13 cellular contexts compared by ENCODE assay signal in genomic region chr22:26892401-26893033, GRCh38.
A peak's percentile ranks its signal among the peaks of the same experiment; 100 is the strongest.
DNase-seq lines count a peak whose midpoint lies in the region; ATAC-seq and TF ChIP-seq lines count a peak whose summit lies in the region.
"Had no signal": no experiment of that assay in that cellular context is flagged by ENCODE, and none has a peak within 500 bp of the region (broad histone marks: within the 10 kb centered on the region; RNA-seq: fewer than 3 reads in every experiment).

No MANE protein-coding gene starts in this region.

- no peak overlapping the region for H3K27ac Mint-ChIP-seq in activated CD8-positive, alpha-beta T cell treated with anti-CD3 and anti-CD28 coated beads, Interleukin-2, amount 10 ng/mL, durations not matched to agents 7 days and 5 days
- no peak overlapping the region for H3K27ac Mint-ChIP-seq in activated CD8-positive, alpha-beta T cell treated with anti-CD3 and anti-CD28 coated beads for 36 hours
- no peak overlapping the region for H3K27ac Mint-ChIP-seq in stimulated activated memory B cell treated with anti-CD40 and anti-IgM and Interleukin-4, amounts not matched to agents 10 μg/mL and 1 μg/mL and 100 μg/mL, for 72 hours
- H3K27ac Mint-ChIP-seq: activated naive CD8-positive, alpha-beta T cell treated with anti-CD3 and anti-CD28 coated beads, Interleukin-2, amount 50 U/mL, for 24 hours had no signal

- no peak for ATAC-seq in activated CD8-positive, alpha-beta T cell treated with anti-CD3 and anti-CD28 coated beads, Interleukin-2, amount 10 ng/mL, durations not matched to agents 7 days and 5 days
- ATAC-seq in activated CD8-positive, alpha-beta T cell treated with anti-CD3 and anti-CD28 coated beads for 36 hours = no peak
- ATAC-seq in stimulated activated memory B cell treated with anti-CD40 and anti-IgM and Interleukin-4, amounts not matched to agents 10 μg/mL and 1 μg/mL and 100 μg/mL, for 72 hours = no peak
- ATAC-seq in GM18867 (IDR thresholded peaks at IDR 0.05; ENCODE audit: unreplicated experiment) = no peak
- ATAC-seq: activated naive CD8-positive, alpha-beta T cell treated with anti-CD3 and anti-CD28 coated beads, Interleukin-2, amount 50 U/mL, for 24 hours had no signal

- CTCF ChIA-PET in activated CD8-positive, alpha-beta T cell treated with anti-CD3 and anti-CD28 coated beads, Interleukin-2, amount 10 ng/mL, durations not matched to agents 7 days and 5 days (lab: Charles Lee) = no interaction called here
- CTCF ChIA-PET in activated CD8-positive, alpha-beta T cell treated with anti-CD3 and anti-CD28 coated beads for 36 hours (lab: Charles Lee) = no interaction called here

- H3K27me3 ChIP-seq in esophagus muscularis mucosa (no peaks in the 10 kb centered on the region), tibial artery (no peaks in the 10 kb centered on the region)
- H3K27me3 ChIP-seq: upper lobe of left lung had no signal

- peak; percentile 14 for DNase-seq in activated CD8-positive, alpha-beta T cell treated with anti-CD3 and anti-CD28 coated beads, Interleukin-2, amount 10 ng/mL, durations not matched to agents 7 days and 5 days
- DNase-seq in activated CD8-positive, alpha-beta T cell treated with anti-CD3 and anti-CD28 coated beads for 36 hours = no peak
- DNase-seq in NCI-H510A treated with DMSO at 0.1 percent for 48 hours (lab: John Stamatoyannopoulos, UW) (peak; percentile 91), esophagus muscularis mucosa (ENCODE audit: extremely low spot score) (peak; percentile 92), tibial artery (no peak)
- DNase-seq in stimulated activated CD4-positive, alpha-beta T cell treated with anti-CD3 and anti-CD28 coated beads, Interleukin-4, amount 100 ng/mL, for 1 hour = no peak
- DNase-seq: activated naive CD8-positive, alpha-beta T cell treated with anti-CD3 and anti-CD28 coated beads, Interleukin-2, amount 50 U/mL, for 24 hours; midbrain; stimulated activated CD4-positive, alpha-beta T cell treated with anti-CD3 and anti-CD28 coated beads, Interleukin-4, amount 100 ng/mL, for 24 hours had no signal

- POLR2A ChIA-PET in activated CD8-positive, alpha-beta T cell treated with anti-CD3 and anti-CD28 coated beads, Interleukin-2, amount 10 ng/mL, durations not matched to agents 7 days and 5 days (lab: Charles Lee) = no interaction called here
- POLR2A ChIA-PET in activated CD8-positive, alpha-beta T cell treated with anti-CD3 and anti-CD28 coated beads for 36 hours (lab: Charles Lee) = interaction anchor here (0.7 kb wide), 1 partner anchor 20 kb away, joined by 3 read pairs; no protein-coding TSS in a partner anchor

- H3K27ac ChIP-seq in esophagus muscularis mucosa (replicated peaks in 1 of 4) = peak overlapping the region; percentile 74 to 83 (median 81)
- peak overlapping the region; percentile 80 to 87 for H3K27ac ChIP-seq in tibial artery
- H3K27ac ChIP-seq: HL-60, upper lobe of left lung had no signal

- no peaks in the 10 kb centered on the region for H3K36me3 Mint-ChIP-seq in activated CD8-positive, alpha-beta T cell treated with anti-CD3 and anti-CD28 coated beads, Interleukin-2, amount 10 ng/mL, durations not matched to agents 7 days and 5 days (ENCODE audit: low read depth)
- H3K36me3 Mint-ChIP-seq in activated CD8-positive, alpha-beta T cell treated with anti-CD3 and anti-CD28 coated beads for 36 hours (ENCODE audit: low read depth) = no peaks in the 10 kb centered on the region
- peaks cover 10% of the 10 kb centered on the region for H3K36me3 Mint-ChIP-seq in stimulated activated memory B cell treated with anti-CD40 and anti-IgM and Interleukin-4, amounts not matched to agents 10 μg/mL and 1 μg/mL and 100 μg/mL, for 72 hours

- H3K4me1 ChIP-seq in esophagus muscularis mucosa (peaks cover 5 to 56% (median 50%) of the 10 kb centered on the region in 4 donors), tibial artery (peaks cover 0 to 90% (median 46%) of the 10 kb centered on the region in 4 donors)

- no peaks in the 10 kb centered on the region for H3K27me3 Mint-ChIP-seq in activated CD8-positive, alpha-beta T cell treated with anti-CD3 and anti-CD28 coated beads, Interleukin-2, amount 10 ng/mL, durations not matched to agents 7 days and 5 days (ENCODE audit: low read depth)
- H3K27me3 Mint-ChIP-seq in activated CD8-positive, alpha-beta T cell treated with anti-CD3 and anti-CD28 coated beads for 36 hours = peaks cover 5% of the 10 kb centered on the region
- H3K27me3 Mint-ChIP-seq in stimulated activated memory B cell treated with anti-CD40 and anti-IgM and Interleukin-4, amounts not matched to agents 10 μg/mL and 1 μg/mL and 100 μg/mL, for 72 hours = peaks cover 49% of the 10 kb centered on the region

- WGBS in esophagus muscularis mucosa = 39% methylated on average over 16 of the region's 17 CpGs

- TF ChIP-seq POLR2A in esophagus muscularis mucosa (IDR thresholded peaks at IDR 0.05; ENCODE audit: low read depth) = no peak

- no peak for TF ChIP-seq EP300 in esophagus muscularis mucosa (IDR thresholded peaks at IDR 0.05)

- no peaks in the 10 kb centered on the region for H3K9me3 Mint-ChIP-seq in activated CD8-positive, alpha-beta T cell treated with anti-CD3 and anti-CD28 coated beads, Interleukin-2, amount 10 ng/mL, durations not matched to agents 7 days and 5 days (ENCODE audit: insufficient read depth)
- H3K9me3 Mint-ChIP-seq in activated CD8-positive, alpha-beta T cell treated with anti-CD3 and anti-CD28 coated beads for 36 hours = no peaks in the 10 kb centered on the region
- H3K9me3 Mint-ChIP-seq in stimulated activated memory B cell treated with anti-CD40 and anti-IgM and Interleukin-4, amounts not matched to agents 10 μg/mL and 1 μg/mL and 100 μg/mL, for 72 hours = no peaks in the 10 kb centered on the region
- H3K9me3 Mint-ChIP-seq: activated naive CD8-positive, alpha-beta T cell treated with anti-CD3 and anti-CD28 coated beads, Interleukin-2, amount 50 U/mL, for 24 hours had no signal

- TF ChIP-seq CTCF in activated CD8-positive, alpha-beta T cell treated with anti-CD3 and anti-CD28 coated beads for 36 hours (IDR thresholded peaks at IDR 0.05) = no peak
- TF ChIP-seq CTCF in esophagus muscularis mucosa (IDR thresholded peaks at IDR 0.05) (no peak), tibial artery (IDR thresholded peaks at IDR 0.05) (no peak)

- H3K4me1 Mint-ChIP-seq in activated CD8-positive, alpha-beta T cell treated with anti-CD3 and anti-CD28 coated beads, Interleukin-2, amount 10 ng/mL, durations not matched to agents 7 days and 5 days (ENCODE audit: low read depth) = no peaks in the 10 kb centered on the region
- H3K4me1 Mint-ChIP-seq in activated CD8-positive, alpha-beta T cell treated with anti-CD3 and anti-CD28 coated beads for 36 hours (ENCODE audit: low read depth) = peaks cover 9% of the 10 kb centered on the region
- H3K4me1 Mint-ChIP-seq in stimulated activated memory B cell treated with anti-CD40 and anti-IgM and Interleukin-4, amounts not matched to agents 10 μg/mL and 1 μg/mL and 100 μg/mL, for 72 hours = no peaks in the 10 kb centered on the region

- H3K36me3 ChIP-seq in esophagus muscularis mucosa (no peaks in the 10 kb centered on the region), tibial artery (no peaks in the 10 kb centered on the region)
- H3K36me3 ChIP-seq: upper lobe of left lung had no signal

- H3K4me3 Mint-ChIP-seq in activated CD8-positive, alpha-beta T cell treated with anti-CD3 and anti-CD28 coated beads, Interleukin-2, amount 10 ng/mL, durations not matched to agents 7 days and 5 days = no peak overlapping the region
- no peak overlapping the region for H3K4me3 Mint-ChIP-seq in activated CD8-positive, alpha-beta T cell treated with anti-CD3 and anti-CD28 coated beads for 36 hours
- H3K4me3 Mint-ChIP-seq in stimulated activated memory B cell treated with anti-CD40 and anti-IgM and Interleukin-4, amounts not matched to agents 10 μg/mL and 1 μg/mL and 100 μg/mL, for 72 hours = no peak overlapping the region
- H3K4me3 Mint-ChIP-seq: activated naive CD8-positive, alpha-beta T cell treated with anti-CD3 and anti-CD28 coated beads, Interleukin-2, amount 50 U/mL, for 24 hours had no signal

- H3K4me3 ChIP-seq in esophagus muscularis mucosa (no peak overlapping the region), tibial artery (no peak overlapping the region)
- H3K4me3 ChIP-seq: upper lobe of left lung had no signal

- intact Hi-C loops in activated CD8-positive, alpha-beta T cell treated with anti-CD3 and anti-CD28 coated beads for 36 hours (cut with micrococcal nuclease) = no loop called here
- intact Hi-C loops in esophagus muscularis mucosa (cut with DNase I) = loop anchor here (10.0 kb wide), 1 partner anchor 302 kb away; no protein-coding TSS in a partner anchor
- intact Hi-C loops in tibial artery (cut with DNase I; ENCODE audit: low total_unique reads) = loop anchor here (10.0 kb wide), 1 partner anchor 212 kb away; no protein-coding TSS in a partner anchor

- no peaks in the 10 kb centered on the region for H3K9me3 ChIP-seq in esophagus muscularis mucosa
- H3K9me3 ChIP-seq in tibial artery = no peaks in the 10 kb centered on the region
- H3K9me3 ChIP-seq: upper lobe of left lung had no signal

Comparison
In these comparisons a context has a peak if more than half of its experiments do, and no peak if none do; other contexts are left out.
1. DNase-seq: peak in activated CD8-positive, alpha-beta T cell treated with anti-CD3 and anti-CD28 coated beads, Interleukin-2, amount 10 ng/mL, durations not matched to agents 7 days and 5 days (single experiment), NCI-H510A treated with DMSO at 0.1 percent for 48 hours (single experiment) and esophagus muscularis mucosa (single experiment); none in activated CD8-positive, alpha-beta T cell treated with anti-CD3 and anti-CD28 coated beads for 36 hours (single experiment), tibial artery (0 of 2) and stimulated activated CD4-positive, alpha-beta T cell treated with anti-CD3 and anti-CD28 coated beads, Interleukin-4, amount 100 ng/mL, for 1 hour (single experiment).